In the genomic region with DNA sequence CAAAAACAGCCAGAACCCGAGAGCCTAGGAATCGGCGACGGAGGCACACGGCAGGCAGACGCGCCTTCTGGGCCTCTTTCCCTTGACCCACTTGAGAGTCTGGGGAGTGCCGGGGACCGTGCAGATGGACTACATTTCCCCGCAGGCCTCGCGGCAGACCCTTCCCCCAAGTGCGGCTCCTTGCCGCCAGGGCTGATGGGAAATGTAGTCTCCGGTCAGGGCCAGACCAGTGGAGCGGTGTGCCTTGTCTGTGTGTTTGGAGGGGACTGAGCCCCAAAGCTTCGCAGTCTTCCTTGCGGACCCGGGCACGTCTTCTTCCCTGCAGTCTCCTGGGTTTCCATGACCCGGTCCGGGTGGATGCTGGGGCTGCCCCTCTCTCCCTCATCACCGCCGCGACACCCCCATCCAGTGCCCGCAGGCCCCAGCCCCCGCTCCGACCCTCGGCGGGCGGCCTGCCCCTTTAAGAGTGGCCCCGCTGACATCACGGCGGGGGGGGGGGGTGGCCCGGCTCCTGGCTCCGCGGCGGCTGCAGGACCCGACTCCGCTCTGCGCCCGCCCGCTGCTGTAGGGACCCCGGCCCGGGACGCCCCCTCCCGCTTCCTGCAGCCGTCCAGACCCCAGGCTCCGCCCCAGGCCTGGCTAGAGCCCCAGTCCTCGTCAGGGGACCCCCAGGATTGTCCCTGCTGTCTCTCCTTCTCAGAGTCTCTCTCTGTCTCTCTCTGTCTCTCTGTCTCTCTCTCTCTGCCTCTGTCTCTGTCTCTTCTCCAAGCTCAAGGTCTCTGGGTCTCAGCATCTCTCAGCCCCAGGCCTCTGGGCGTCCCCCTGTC, we compare ENCODE assay signal across 9 cellular contexts. TPM values are rescaled to one million over a fixed set of nuclear protein-coding genes. Genes with fewer than 3 reads are reported as not detected.
DNase-seq lines count a peak whose midpoint lies in the region; ATAC-seq, FAIRE-seq and TF ChIP-seq lines count a peak whose summit lies in the region.
"Had no signal": no experiment of that assay in that cellular context is flagged by ENCODE, and none has a peak within 500 bp of the region (broad histone marks: within the 10 kb centered on the region; RNA-seq: fewer than 3 reads in every experiment).

No MANE protein-coding gene starts in this region.

- peaks cover 28% of the 10 kb centered on the region for H3K4me1 Mint-ChIP-seq in CD4-positive, alpha-beta T cell (ENCODE audit: low read depth)
- H3K4me1 Mint-ChIP-seq in endothelial cell (ENCODE audit: unreplicated experiment) (peaks cover 27% of the 10 kb centered on the region), nephron progenitor cell (peaks cover 27% of the 10 kb centered on the region)

- peaks cover 90% of the 10 kb centered on the region for H3K27me3 Mint-ChIP-seq in CD4-positive, alpha-beta T cell
- H3K27me3 Mint-ChIP-seq in endothelial cell (ENCODE audit: unreplicated experiment) (peaks cover 42% of the 10 kb centered on the region), nephron progenitor cell (ENCODE audit: low read depth, poor library complexity) (peaks cover 95% of the 10 kb centered on the region)

- ATAC-seq in CD4-positive, alpha-beta T cell (ENCODE audit: poor library complexity): peak; percentile 73
- no peak for ATAC-seq in GM21717 (IDR thresholded peaks at IDR 0.05; ENCODE audit: unreplicated experiment)
- no peak for ATAC-seq in GM18909 (IDR thresholded peaks at IDR 0.05; ENCODE audit: poor library complexity, unreplicated experiment)

- POLR2A ChIA-PET in CD4-positive, alpha-beta T cell (lab: Charles Lee): no interaction called here

- CTCF ChIA-PET in CD4-positive, alpha-beta T cell (lab: Charles Lee): no interaction called here

- H3K27ac ChIP-seq in CD4-positive, alpha-beta T cell (ENCODE audit: low read depth, low read length): no peak overlapping the region
- H3K27ac ChIP-seq: epithelial cell of prostate had no signal

- H3K9me3 Mint-ChIP-seq in CD4-positive, alpha-beta T cell: no peaks in the 10 kb centered on the region
- peaks cover 4% of the 10 kb centered on the region for H3K9me3 Mint-ChIP-seq in endothelial cell (ENCODE audit: unreplicated experiment)
- H3K9me3 Mint-ChIP-seq in nephron progenitor cell: no peaks in the 10 kb centered on the region

- peaks cover 71% of the 10 kb centered on the region for H3K27me3 ChIP-seq in CD4-positive, alpha-beta T cell (ENCODE audit: control insufficient read depth, insufficient read depth, low read length)

- peak overlapping the region; percentile 44 for H3K4me3 Mint-ChIP-seq in CD4-positive, alpha-beta T cell
- H3K4me3 Mint-ChIP-seq in endothelial cell (ENCODE audit: unreplicated experiment) (peak overlapping the region; percentile 88), nephron progenitor cell (peak overlapping the region; percentile 79)

- TF ChIP-seq CTCF in CD4-positive, alpha-beta T cell (IDR thresholded peaks at IDR 0.05): no peak
- TF ChIP-seq CTCF in endothelial cell (IDR thresholded peaks at IDR 0.05; ENCODE audit: unreplicated experiment) (no peak), nephron progenitor cell (IDR thresholded peaks at IDR 0.05) (no peak)

- H3K36me3 Mint-ChIP-seq in CD4-positive, alpha-beta T cell (ENCODE audit: low read depth): no peaks in the 10 kb centered on the region
- H3K36me3 Mint-ChIP-seq in endothelial cell (ENCODE audit: low read depth, unreplicated experiment): peaks cover 8% of the 10 kb centered on the region
- no peaks in the 10 kb centered on the region for H3K36me3 Mint-ChIP-seq in nephron progenitor cell (ENCODE audit: low read depth)

- H3K27ac Mint-ChIP-seq in CD4-positive, alpha-beta T cell: no peak overlapping the region
- H3K27ac Mint-ChIP-seq in endothelial cell (ENCODE audit: unreplicated experiment) (no peak overlapping the region), nephron progenitor cell (no peak overlapping the region)

- no peak for FAIRE-seq in urothelium cell line (lab: Jason Lieb, UNC)

- DNase-seq in CD4-positive, alpha-beta T cell: peak in 7 of 10 experiments; percentile 9 to 41 (median 16)
- DNase-seq in LHCN-M2 (ENCODE audit: low read depth): peak; percentile 25
- peak; percentile 14 for DNase-seq in activated CD8-positive, alpha-beta memory T cell treated with anti-CD3 and anti-CD28 coated beads, Interleukin-2, amount 50 U/mL, for 24 hours (ENCODE audit: extremely low read depth)
- peak; percentile 62 for DNase-seq in endothelial cell (ENCODE audit: low spot score)
- peak; percentile 70 for DNase-seq in nephron progenitor cell
- DNase-seq in urothelium cell line (ENCODE audit: low spot score): peak; percentile 90

- H3K9me3 ChIP-seq in CD4-positive, alpha-beta T cell (ENCODE audit: control insufficient read depth, low read length): no peaks in the 10 kb centered on the region

- intact Hi-C loops in CD4-positive, alpha-beta T cell (cut with DNase I, micrococcal nuclease): loop anchor here in 1 of 2 experiments (5.0 kb wide), 1 partner anchor 114 kb away; no protein-coding TSS in a partner anchor

RNA-seq across cellular contexts. Expression of a gene that starts 0.8 kb away (rescaled TPM):
- total RNA-seq in CD4-positive, alpha-beta T cell: not detected
- total RNA-seq in LHCN-M2 (2014; rRNA removed) (0.13 and 0.23 TPM in 2 replicates), endothelial cell (ENCODE audit: unreplicated experiment) (0.51 TPM)
- not detected for polyA plus RNA-seq in LHCN-M2 (2012)

RNA-seq across cellular contexts. Expression of a gene that starts 26.3 kb away (rescaled TPM):
- 1 to 10 TPM; 1.5 to 1.6 TPM for total RNA-seq in CD4-positive, alpha-beta T cell
- not detected in 2 replicates for total RNA-seq in LHCN-M2 (2014; rRNA removed)
- polyA plus RNA-seq in LHCN-M2 (2012): 0.02 TPM
- 0.92 TPM for total RNA-seq in endothelial cell (ENCODE audit: unreplicated experiment)

RNA-seq across cellular contexts. Expression of a gene that starts 40.6 kb away (rescaled TPM):
- total RNA-seq in CD4-positive, alpha-beta T cell: 100 to 1,000 TPM; 444 to 448 TPM
- total RNA-seq in LHCN-M2 (2014; rRNA removed) (39.7 and 39.9 TPM in 2 replicates), endothelial cell (ENCODE audit: unreplicated experiment) (123 TPM)
- 41.3 TPM for polyA plus RNA-seq in LHCN-M2 (2012)

RNA-seq across cellular contexts. Expression of a gene that starts 54.4 kb away (rescaled TPM):
- total RNA-seq in CD4-positive, alpha-beta T cell: not detected
- total RNA-seq in LHCN-M2 (2014; rRNA removed): under 0.01 and 0.06 TPM in 2 replicates
- polyA plus RNA-seq in LHCN-M2 (2012): 0.01 TPM
- total RNA-seq in endothelial cell (ENCODE audit: unreplicated experiment): 12.9 TPM

Comparison
In these comparisons a context has a peak if more than half of its experiments do, and no peak if none do; other contexts are left out.
1. DNase-seq: peak in every context shown above with its lines; median percentile 90 in urothelium cell line; 70 in nephron progenitor cell; 62 in endothelial cell; 25 in LHCN-M2; 16 in CD4-positive, alpha-beta T cell; 14 in activated CD8-positive, alpha-beta memory T cell treated with anti-CD3 and anti-CD28 coated beads, Interleukin-2, amount 50 U/mL, for 24 hours.